8 cellular contexts compared by ENCODE assay signal in the genomic region with DNA sequence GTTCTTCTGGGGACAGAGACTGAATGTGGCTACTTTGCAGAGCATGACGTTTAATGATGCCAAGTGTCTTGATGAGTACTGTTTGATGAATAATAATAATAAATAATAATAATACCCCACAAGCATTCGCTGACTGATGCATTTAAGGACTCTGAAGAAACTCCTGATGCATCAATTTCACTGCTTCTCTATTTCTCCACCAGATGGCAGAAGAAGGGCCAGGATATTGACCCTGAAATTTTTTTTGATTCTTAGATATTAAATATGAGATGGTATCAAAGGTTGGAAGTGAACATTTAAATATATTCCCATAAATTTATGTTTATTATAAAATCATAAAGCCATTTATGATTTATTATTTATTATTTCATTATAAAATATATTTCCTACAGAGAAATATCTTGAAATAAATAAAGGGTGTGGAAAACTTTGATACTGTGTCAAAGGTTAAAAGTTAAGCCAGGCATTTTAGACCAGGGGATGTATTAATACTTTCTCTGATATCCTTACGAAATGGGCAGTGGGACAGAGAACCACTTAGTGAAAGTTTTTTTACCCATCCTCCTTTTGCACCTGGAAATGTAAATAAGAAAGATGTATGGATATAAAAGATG.
DNase-seq lines count a peak whose midpoint lies in the region; ATAC-seq, FAIRE-seq and TF ChIP-seq lines count a peak whose summit lies in the region.

No MANE protein-coding gene starts in this region.

- DNase-seq in DND-41: no peak
- no peak for DNase-seq in astrocyte (ENCODE audit: low read depth)
- DNase-seq in left colon: no peak
- DNase-seq in sciatic nerve (ENCODE audit: low spot score): no peak
- DNase-seq in stimulated activated CD4-positive, alpha-beta T cell treated with anti-CD3 and anti-CD28 coated beads, Interleukin-15, amount 100 ng/mL, for 24 hours: no peak

- H3K36me3 ChIP-seq in DND-41 (ENCODE audit: insufficient read depth, low read length) (no peaks in the 10 kb centered on the region), astrocyte (ENCODE audit: insufficient read depth, low read length) (no peaks in the 10 kb centered on the region)

- peak; percentile 71 for TF ChIP-seq CTCF in DND-41 (IDR thresholded peaks at IDR 0.05; ENCODE audit: borderline replicate concordance, extremely low read depth, low read length, poor library complexity, severe bottlenecking)
- peak; percentile 59 for TF ChIP-seq CTCF in LNCAP (IDR thresholded peaks at IDR 0.05)
- peak; percentile 68 for TF ChIP-seq CTCF in astrocyte (IDR thresholded peaks at IDR 0.05; ENCODE audit: insufficient read depth, low read depth, low read length)

- no peak overlapping the region for H3K27ac Mint-ChIP-seq in astrocyte (ENCODE audit: unreplicated experiment)

- H3K4me2 ChIP-seq in DND-41 (ENCODE audit: insufficient read depth, low read length) (no peak overlapping the region), astrocyte (ENCODE audit: low read length) (no peak overlapping the region)

- H3K27me3 ChIP-seq in DND-41 (ENCODE audit: insufficient read depth, low read length, poor library complexity) (peaks cover 3% of the 10 kb centered on the region), astrocyte (ENCODE audit: insufficient read depth, low read length) (no peaks in the 10 kb centered on the region)

- H3K27ac ChIP-seq in DND-41 (ENCODE audit: low read length) (no peak overlapping the region), astrocyte (ENCODE audit: low read depth, low read length) (no peak overlapping the region)

- no peak for FAIRE-seq in astrocyte (lab: Jason Lieb, UNC)

- H3K9ac ChIP-seq in DND-41 (ENCODE audit: low read depth, low read length): no peak overlapping the region
- no peak overlapping the region for H3K9ac ChIP-seq in astrocyte (ENCODE audit: low read length)

- H3K9me3 Mint-ChIP-seq in astrocyte (ENCODE audit: unreplicated experiment): no peaks in the 10 kb centered on the region

- intact Hi-C loops in left colon (cut with DNase I, micrococcal nuclease): loop anchor here in 1 of 2 donors (5.0 kb wide), 1 partner anchor 387 kb away; no protein-coding TSS in a partner anchor
- intact Hi-C loops in sciatic nerve (cut with DNase I): no loop called here

- H3K27me3 Mint-ChIP-seq in astrocyte (ENCODE audit: low read depth, unreplicated experiment): peaks cover 6% of the 10 kb centered on the region

- H2AFZ ChIP-seq in DND-41 (ENCODE audit: low read depth, low read length): no peak overlapping the region
- no peak overlapping the region for H2AFZ ChIP-seq in astrocyte (ENCODE audit: low read depth, low read length)

- H4K20me1 ChIP-seq in DND-41 (ENCODE audit: insufficient read depth, low read length) (no peaks in the 10 kb centered on the region), astrocyte (ENCODE audit: insufficient read depth, low read length) (no peaks in the 10 kb centered on the region)

- no peaks in the 10 kb centered on the region for H3K79me2 ChIP-seq in DND-41 (ENCODE audit: insufficient read depth, low read length)
- no peaks in the 10 kb centered on the region for H3K79me2 ChIP-seq in astrocyte (ENCODE audit: insufficient read depth, low read length)

- H3K4me3 Mint-ChIP-seq in astrocyte (ENCODE audit: unreplicated experiment): no peak overlapping the region

- no peaks in the 10 kb centered on the region for H3K9me3 ChIP-seq in DND-41 (ENCODE audit: insufficient read depth, low read length, severe bottlenecking)
- no peaks in the 10 kb centered on the region for H3K9me3 ChIP-seq in astrocyte (ENCODE audit: insufficient read depth, low read depth, low read length)

- H3K36me3 Mint-ChIP-seq in astrocyte (ENCODE audit: low read depth, unreplicated experiment): no peaks in the 10 kb centered on the region

- H3K4me1 ChIP-seq in DND-41 (ENCODE audit: insufficient read depth, low read length): no peaks in the 10 kb centered on the region
- peaks cover 15% of the 10 kb centered on the region for H3K4me1 ChIP-seq in astrocyte (ENCODE audit: insufficient read depth, low read length)

- H3K4me3 ChIP-seq in DND-41 (ENCODE audit: low read depth in 1 of 2, low read length in 2 of 2) (no peak overlapping the region), astrocyte (ENCODE audit: insufficient read depth, low read depth, low read length) (no peak overlapping the region)

- peak; percentile 33; the same call in 1 of the 3 replicates for ATAC-seq in DND-41 (ENCODE audit: insufficient read depth, low read depth)
- ATAC-seq in left colon: peak; percentile 51
- ATAC-seq in GM21381 (IDR thresholded peaks at IDR 0.05; ENCODE audit: unreplicated experiment): no peak
- no peak for ATAC-seq in GM19467 (IDR thresholded peaks at IDR 0.05; ENCODE audit: unreplicated experiment)
- no peak for ATAC-seq in sciatic nerve

- H3K4me1 Mint-ChIP-seq in astrocyte (ENCODE audit: low read depth, unreplicated experiment): peaks cover 20% of the 10 kb centered on the region

Comparison
In these comparisons a context has a peak if more than half of its experiments do, and no peak if none do; other contexts are left out.
1. ATAC-seq: peak in DND-41 (single experiment) and left colon (single experiment); none in GM21381 (single experiment), GM19467 (single experiment) and sciatic nerve (single experiment).
2. Peak in every context shown above with its lines, with median percentiles within 50 percentile points of each other: CTCF ChIP-seq.